Comparison of ENCODE assay signal across 1 cellular context in genomic region chr9:111284703-111285102, GRCh38.
TF ChIP-seq lines count a peak whose summit lies in the region.

No MANE protein-coding gene starts in this region.

TF ChIP-seq in GM23338, 12 proteins besides CTCF, POLR2A, EP300 and RAD21 (continued from another document):
- TF ChIP-seq ZNF462 (CRISPR knock-in tag; IDR thresholded peaks at IDR 0.05) (no peak), ZNF114 (CRISPR knock-in tag; IDR thresholded peaks at IDR 0.05) (no peak), STAT1 (IDR thresholded peaks at IDR 0.05; ENCODE audit: unreplicated experiment) (no peak)
- TF ChIP-seq, protein P1, sequence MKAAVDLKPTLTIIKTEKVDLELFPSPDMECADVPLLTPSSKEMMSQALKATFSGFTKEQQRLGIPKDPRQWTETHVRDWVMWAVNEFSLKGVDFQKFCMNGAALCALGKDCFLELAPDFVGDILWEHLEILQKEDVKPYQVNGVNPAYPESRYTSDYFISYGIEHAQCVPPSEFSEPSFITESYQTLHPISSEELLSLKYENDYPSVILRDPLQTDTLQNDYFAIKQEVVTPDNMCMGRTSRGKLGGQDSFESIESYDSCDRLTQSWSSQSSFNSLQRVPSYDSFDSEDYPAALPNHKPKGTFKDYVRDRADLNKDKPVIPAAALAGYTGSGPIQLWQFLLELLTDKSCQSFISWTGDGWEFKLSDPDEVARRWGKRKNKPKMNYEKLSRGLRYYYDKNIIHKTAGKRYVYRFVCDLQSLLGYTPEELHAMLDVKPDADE (IDR thresholded peaks at IDR 0.05), result no peak
